29 cellular contexts compared by ENCODE assay signal in genomic region chr20:45509091-45509490, GRCh38. TPM values are rescaled to one million over a fixed set of nuclear protein-coding genes. Genes with fewer than 3 reads are reported as not detected.
A peak's percentile ranks its signal among the peaks of the same experiment; 100 is the strongest.
DNase-seq lines count a peak whose midpoint lies in the region; TF ChIP-seq lines count a peak whose summit lies in the region.
"Had no signal": no experiment of that assay in that cellular context is flagged by ENCODE, and none has a peak within 500 bp of the region (broad histone marks: within the 10 kb centered on the region; RNA-seq: fewer than 3 reads in every experiment).

No MANE protein-coding gene starts in this region.

- DNase-seq in MCF 10A (ENCODE audit: unreplicated experiment) (no peak), breast epithelium (ENCODE audit: low spot score in 2 of 2) (no peak), PC-9 (no peak), endodermal cell (peak; percentile 59), right atrium auricular region (ENCODE audit: low spot score) (no peak), esophagus squamous epithelium (lab: John Stamatoyannopoulos, UW) (no peak)
- no peak for DNase-seq in effector memory CD4-positive, alpha-beta T cell
- DNase-seq: 8988T; ACHN; BE2C; C1 segment of cervical spinal cord; CD4-positive, alpha-beta memory T cell; CD4-positive, CD25-positive, alpha-beta regulatory T cell; CD8-positive, alpha-beta memory T cell; COR-L47; DMS 273 treated with DMSO at 0.1 percent for 48 hours; DMS153; DMS53; DMS79; DND-41; EL; GDM1 had no signal

- no peaks in the 10 kb centered on the region for H3K27me3 Mint-ChIP-seq in MCF 10A (ENCODE audit: insufficient read depth, unreplicated experiment)
- H3K27me3 Mint-ChIP-seq in endodermal cell (ENCODE audit: insufficient read depth) = peaks cover 85% of the 10 kb centered on the region

- H3K36me3 ChIP-seq in breast epithelium (no peaks in the 10 kb centered on the region), PC-9 (ENCODE audit: low read depth) (no peaks in the 10 kb centered on the region), endodermal cell (ENCODE audit: control insufficient read depth, insufficient read depth, low read length) (no peaks in the 10 kb centered on the region), right atrium auricular region (no peaks in the 10 kb centered on the region), esophagus squamous epithelium (no peaks in the 10 kb centered on the region)
- no peaks in the 10 kb centered on the region for H3K36me3 ChIP-seq in effector memory CD4-positive, alpha-beta T cell (ENCODE audit: control insufficient read depth, insufficient read depth, low read length)
- H3K36me3 ChIP-seq: BE2C, BLaER1 had no signal

- no peak overlapping the region for H3K9ac ChIP-seq in endodermal cell (ENCODE audit: extremely low read depth, low read length, poor library complexity, severe bottlenecking)
- H3K9ac ChIP-seq: BLaER1 had no signal

- no peaks in the 10 kb centered on the region for H3K9me3 ChIP-seq in breast epithelium
- 0 out of 2 replicates have a peak, but pooled peaks cover 3% of the 10 kb centered on the region for H3K9me3 ChIP-seq in PC-9 (ENCODE audit: insufficient read depth, low read depth)
- H3K9me3 ChIP-seq in endodermal cell (ENCODE audit: control insufficient read depth, low read length) = peaks cover 20% of the 10 kb centered on the region
- no peaks in the 10 kb centered on the region for H3K9me3 ChIP-seq in right atrium auricular region
- no peaks in the 10 kb centered on the region for H3K9me3 ChIP-seq in effector memory CD4-positive, alpha-beta T cell (ENCODE audit: control insufficient read depth, low read length)
- no peaks in the 10 kb centered on the region for H3K9me3 ChIP-seq in esophagus squamous epithelium
- H3K9me3 ChIP-seq: BE2C, BLaER1 had no signal

- peaks cover 35% of the 10 kb centered on the region for H3K4me1 Mint-ChIP-seq in MCF 10A (ENCODE audit: insufficient read depth, unreplicated experiment)
- H3K4me1 Mint-ChIP-seq in endodermal cell = peaks cover 21% of the 10 kb centered on the region
- H3K4me1 Mint-ChIP-seq: CD14-positive monocyte; CD8-positive, alpha-beta memory T cell had no signal

- intact Hi-C loops in MCF 10A (cut with micrococcal nuclease) = no loop called here
- intact Hi-C loops in breast epithelium (cut with DNase I; ENCODE audit: low total_unique reads) = no loop called here
- intact Hi-C loops in PC-9 (cut with micrococcal nuclease; ENCODE audit: unreplicated experiment) = no loop called here
- intact Hi-C loops in esophagus squamous epithelium (cut with DNase I) = no loop called here

- POLR2A ChIA-PET in MCF 10A (lab: Yijun Ruan, JAX) = interaction anchor here (1.4 to 3.7 kb wide), 2 partner anchors 9 to 165 kb away, joined by 3 to 49 read pairs; no protein-coding TSS in a partner anchor
- POLR2A ChIA-PET in PC-9 (lab: Charles Lee; ENCODE audit: unreplicated experiment) = interaction anchor here (0.6 kb wide), 1 partner anchor 18 kb away, joined by 13 read pairs; no protein-coding TSS in a partner anchor

- no peaks in the 10 kb centered on the region for H4K20me1 ChIP-seq in PC-9 (ENCODE audit: insufficient read depth)
- H4K20me1 ChIP-seq: BLaER1 had no signal

- no peak for TF ChIP-seq CTCF in MCF 10A (IDR thresholded peaks at IDR 0.05; ENCODE audit: unreplicated experiment)
- TF ChIP-seq CTCF in breast epithelium (IDR thresholded peaks at IDR 0.05) = no peak
- no peak for TF ChIP-seq CTCF in PC-9 (conservative IDR thresholded peaks at IDR 0.05)
- TF ChIP-seq CTCF in endodermal cell (conservative IDR thresholded peaks at IDR 0.05) = no peak
- TF ChIP-seq CTCF in right atrium auricular region (IDR thresholded peaks at IDR 0.05) = no peak
- TF ChIP-seq CTCF in esophagus squamous epithelium (IDR thresholded peaks at IDR 0.05) = no peak

- H3K27ac ChIP-seq in breast epithelium (no peak overlapping the region), PC-9 (peak overlapping the region; percentile 95), endodermal cell (ENCODE audit: low read depth, low read length) (no peak overlapping the region), right atrium auricular region (no peak overlapping the region), esophagus squamous epithelium (no peak overlapping the region)
- H3K27ac ChIP-seq in effector memory CD4-positive, alpha-beta T cell (ENCODE audit: insufficient read depth, low read length, poor library complexity, severe bottlenecking) = no peak overlapping the region
- H3K27ac ChIP-seq: BLaER1 had no signal

- H3K4me1 ChIP-seq in breast epithelium (no peaks in the 10 kb centered on the region), PC-9 (replicated peaks; ENCODE audit: insufficient read depth) (peaks cover 45% of the 10 kb centered on the region), endodermal cell (ENCODE audit: control insufficient read depth, insufficient read depth, low read length) (peaks cover 7% of the 10 kb centered on the region), right atrium auricular region (no peaks in the 10 kb centered on the region), esophagus squamous epithelium (no peaks in the 10 kb centered on the region)
- H3K4me1 ChIP-seq in effector memory CD4-positive, alpha-beta T cell (ENCODE audit: control insufficient read depth, insufficient read depth, low read length, poor library complexity, severe bottlenecking) = no peaks in the 10 kb centered on the region
- H3K4me1 ChIP-seq: BE2C, BLaER1 had no signal

- H3K36me3 Mint-ChIP-seq in MCF 10A (ENCODE audit: insufficient read depth, unreplicated experiment) (no peaks in the 10 kb centered on the region), endodermal cell (ENCODE audit: low read depth) (peaks cover 7% of the 10 kb centered on the region)
- H3K36me3 Mint-ChIP-seq: CD14-positive monocyte; CD4-positive, alpha-beta memory T cell; CD4-positive, CD25-positive, alpha-beta regulatory T cell; CD8-positive, alpha-beta memory T cell had no signal

- BruUV-seq in MCF 10A (replicated peaks; lab: Mats Ljungman, UMichigan) = no TSS peak
- no TSS peak for BruUV-seq in PC-9 (replicated peaks; lab: Mats Ljungman, UMichigan)

- CTCF ChIA-PET in MCF 10A (lab: Yijun Ruan, JAX) = interaction anchor here (0.6 to 1.8 kb wide), 2 partner anchors 197 to 262 kb away, joined by 3 to 6 read pairs; no protein-coding TSS in a partner anchor
- CTCF ChIA-PET in PC-9 (lab: Charles Lee) = interaction anchor here (0.7 kb wide), 1 partner anchor 262 kb away, joined by 26 read pairs; no protein-coding TSS in a partner anchor

- no peak for TF ChIP-seq POLR2A in breast epithelium (IDR thresholded peaks at IDR 0.05)
- no peak for TF ChIP-seq POLR2A in esophagus squamous epithelium (IDR thresholded peaks at IDR 0.05)

- no peak overlapping the region for H3K4me3 ChIP-seq in breast epithelium
- H3K4me3 ChIP-seq in PC-9 = no peak overlapping the region
- no peak overlapping the region for H3K4me3 ChIP-seq in endodermal cell (ENCODE audit: low read length)
- no peak overlapping the region for H3K4me3 ChIP-seq in right atrium auricular region
- no peak overlapping the region for H3K4me3 ChIP-seq in effector memory CD4-positive, alpha-beta T cell (ENCODE audit: insufficient read depth, low read depth, low read length, poor library complexity, severe bottlenecking)
- H3K4me3 ChIP-seq in esophagus squamous epithelium = no peak overlapping the region
- H3K4me3 ChIP-seq: BLaER1, GM12878 had no signal

- peaks cover 27% of the 10 kb centered on the region for H3F3A ChIP-seq in PC-9 (ENCODE audit: insufficient read depth, low read depth)

- no peaks in the 10 kb centered on the region for H3K79me2 ChIP-seq in PC-9 (ENCODE audit: low read depth)

- H3K27ac Mint-ChIP-seq in MCF 10A (ENCODE audit: low read depth, unreplicated experiment) (peak overlapping the region; percentile 88), endodermal cell (no peak overlapping the region)
- H3K27ac Mint-ChIP-seq: CD14-positive monocyte; CD4-positive, alpha-beta memory T cell; CD4-positive, CD25-positive, alpha-beta regulatory T cell; CD8-positive, alpha-beta memory T cell had no signal

- H3K4me2 ChIP-seq in PC-9 = peak overlapping the region; percentile 49
- H3K4me2 ChIP-seq: BLaER1 had no signal

- H3K9me2 ChIP-seq in PC-9 (ENCODE audit: insufficient read depth) = no peaks in the 10 kb centered on the region

- H3K27me3 ChIP-seq in breast epithelium = peaks cover 0 to 4% of the 10 kb centered on the region in 2 donors
- H3K27me3 ChIP-seq in PC-9 (ENCODE audit: insufficient read depth, low read depth) = no peaks in the 10 kb centered on the region
- H3K27me3 ChIP-seq in endodermal cell (ENCODE audit: control insufficient read depth, insufficient read depth, low read length, poor library complexity, severe bottlenecking) = peaks cover 86% of the 10 kb centered on the region
- no peaks in the 10 kb centered on the region for H3K27me3 ChIP-seq in right atrium auricular region
- H3K27me3 ChIP-seq in effector memory CD4-positive, alpha-beta T cell (replicated peaks; ENCODE audit: control insufficient read depth, insufficient read depth, low read length, poor library complexity, severe bottlenecking) = no peaks in the 10 kb centered on the region
- H3K27me3 ChIP-seq in esophagus squamous epithelium = peaks cover 0 to 75% (median 0%) of the 10 kb centered on the region in 4 donors
- H3K27me3 ChIP-seq: BE2C, BLaER1 had no signal

- no peaks in the 10 kb centered on the region for H3K9me3 Mint-ChIP-seq in MCF 10A (ENCODE audit: unreplicated experiment)
- peaks cover 23% of the 10 kb centered on the region for H3K9me3 Mint-ChIP-seq in endodermal cell
- H3K9me3 Mint-ChIP-seq: CD4-positive, CD25-positive, alpha-beta regulatory T cell; CD8-positive, alpha-beta memory T cell had no signal

- H2AFZ ChIP-seq in PC-9 = no peak overlapping the region

- H3K4me3 Mint-ChIP-seq in MCF 10A (ENCODE audit: unreplicated experiment) (no peak overlapping the region), endodermal cell (no peak overlapping the region)
- H3K4me3 Mint-ChIP-seq: CD14-positive monocyte; CD4-positive, alpha-beta memory T cell; CD4-positive, CD25-positive, alpha-beta regulatory T cell; CD8-positive, alpha-beta memory T cell had no signal

- WGBS in endodermal cell (ENCODE audit: insufficient coverage in 1 of 2, insufficient read length in 1 of 2), 2 experiments = 57 to 63% methylated on average over 4 of the region's 4 CpGs
- 61 to 89% methylated on average over 4 of the region's 4 CpGs for WGBS in esophagus squamous epithelium, 2 donors

RNA-seq across cellular contexts. Expression of gene SPINT3, which starts 6.3 kb away (rescaled TPM):
- total RNA-seq in MCF 10A (2022) (not detected in 2 replicates), breast epithelium (not detected), PC-9 (2021) (not detected in 2 replicates), endodermal cell (not detected), right atrium auricular region (not detected), esophagus squamous epithelium (not detected)
- polyA plus RNA-seq in endodermal cell (2013, experiment 1 of 2) = not detected
- polyA plus RNA-seq in endodermal cell (2013, experiment 2 of 2) = not detected
- total RNA-seq: A673; CD4-positive, alpha-beta memory T cell; CD4-positive, CD25-positive, alpha-beta regulatory T cell; CD8-positive, alpha-beta memory T cell; Daoy; G401; GM12878 had no signal
- polyA plus RNA-seq: AG04450; CD14-positive monocyte; CD4-positive, alpha-beta memory T cell; CD4-positive, CD25-positive, alpha-beta regulatory T cell; CD8-positive, alpha-beta memory T cell; GM12878 had no signal

RNA-seq across cellular contexts. Expression of gene WFDC6, which starts 30.2 kb away (rescaled TPM):
- total RNA-seq in MCF 10A (2022) (not detected in 2 replicates), breast epithelium (not detected), PC-9 (2021) (not detected in 2 replicates), endodermal cell (not detected), right atrium auricular region (not detected), esophagus squamous epithelium (not detected)
- not detected for polyA plus RNA-seq in endodermal cell (2013, experiment 1 of 2)
- polyA plus RNA-seq in endodermal cell (2013, experiment 2 of 2) = not detected
- total RNA-seq: A673; CD4-positive, alpha-beta memory T cell; CD4-positive, CD25-positive, alpha-beta regulatory T cell; CD8-positive, alpha-beta memory T cell; Daoy; G401; GM12878 had no signal
- polyA plus RNA-seq: AG04450; CD14-positive monocyte; CD4-positive, alpha-beta memory T cell; CD4-positive, CD25-positive, alpha-beta regulatory T cell; CD8-positive, alpha-beta memory T cell; GM12878 had no signal

RNA-seq across cellular contexts. Expression of gene EPPIN, which starts 38.1 kb away (rescaled TPM):
- total RNA-seq in MCF 10A (2022) = not detected in 2 replicates
- not detected for total RNA-seq in breast epithelium
- not detected in 2 replicates for total RNA-seq in PC-9 (2021)
- under 1 TPM in 1 of 2 donors, not detected in 1; 0.18 TPM for total RNA-seq in endodermal cell
- not detected for polyA plus RNA-seq in endodermal cell (2013, experiment 1 of 2)
- polyA plus RNA-seq in endodermal cell (2013, experiment 2 of 2) = not detected
- total RNA-seq in right atrium auricular region = not detected
- total RNA-seq in esophagus squamous epithelium = not detected
- total RNA-seq: A673; CD4-positive, alpha-beta memory T cell; CD4-positive, CD25-positive, alpha-beta regulatory T cell; CD8-positive, alpha-beta memory T cell; Daoy; G401; GM12878 had no signal
- polyA plus RNA-seq: AG04450; CD14-positive monocyte; CD4-positive, alpha-beta memory T cell; CD4-positive, CD25-positive, alpha-beta regulatory T cell; CD8-positive, alpha-beta memory T cell; GM12878 had no signal

RNA-seq across cellular contexts. Expression of gene WFDC2, which starts 39.5 kb away (rescaled TPM):
- not detected in 2 replicates for total RNA-seq in MCF 10A (2022)
- 100 to 1,000 TPM in 1 of 3 donors, 10 to 100 TPM in 1, not detected in 1; 43.9 to 106 TPM for total RNA-seq in breast epithelium
- total RNA-seq in PC-9 (2021) = 159 and 185 TPM in 2 replicates
- 100 to 1,000 TPM; 304 to 580 TPM for total RNA-seq in endodermal cell
- polyA plus RNA-seq in endodermal cell (2013, experiment 1 of 2) = 59.9 TPM
- 51.6 TPM for polyA plus RNA-seq in endodermal cell (2013, experiment 2 of 2)
- total RNA-seq in right atrium auricular region = 10 to 100 TPM in 1 of 2 donors, not detected in 1; 12.4 TPM
- total RNA-seq in esophagus squamous epithelium = 10 to 100 TPM in 1 of 4 donors, under 1 TPM in 1, not detected in 2; 0.99 to 37.7 TPM
- total RNA-seq: A673; CD4-positive, CD25-positive, alpha-beta regulatory T cell; Daoy; G401; GM12878 had no signal
- polyA plus RNA-seq: AG04450; CD14-positive monocyte; CD4-positive, alpha-beta memory T cell; CD4-positive, CD25-positive, alpha-beta regulatory T cell; CD8-positive, alpha-beta memory T cell had no signal
